Comparison of ENCODE assay signal across 8 cellular contexts in genomic region chr15:64009798-64010241, GRCh38. TPM values are rescaled to one million over a fixed set of nuclear protein-coding genes. Genes with fewer than 3 reads are reported as not detected.
DNase-seq lines count a peak whose midpoint lies in the region; ATAC-seq and TF ChIP-seq lines count a peak whose summit lies in the region.

No MANE protein-coding gene starts in this region.

- H3K79me2 ChIP-seq in OCI-LY7 (ENCODE audit: insufficient read depth, low read depth, low read length), result no peaks in the 10 kb centered on the region

- no peaks in the 10 kb centered on the region for H3K9me2 ChIP-seq in OCI-LY7 (ENCODE audit: insufficient read depth, low read length)

- H3K4me3 Mint-ChIP-seq in nephron progenitor cell (no peak overlapping the region), mesothelial cell of epicardium (no peak overlapping the region)

- peak; percentile 50 for ATAC-seq in GM18870 (IDR thresholded peaks at IDR 0.05; ENCODE audit: unreplicated experiment)
- ATAC-seq in activated naive CD4-positive, alpha-beta T cell treated with anti-CD3 and anti-CD28 coated beads, Interleukin-2, amount 50 U/mL, for 72 hours, result peak; percentile 73 to 85
- no peak for ATAC-seq in HG03432 (IDR thresholded peaks at IDR 0.05; ENCODE audit: unreplicated experiment)

- peaks cover 17% of the 10 kb centered on the region for H3K27me3 Mint-ChIP-seq in nephron progenitor cell (ENCODE audit: low read depth, poor library complexity)
- H3K27me3 Mint-ChIP-seq in mesothelial cell of epicardium (ENCODE audit: low read depth), result peaks cover 6% of the 10 kb centered on the region

- peaks cover 11% of the 10 kb centered on the region for H3K4me1 Mint-ChIP-seq in nephron progenitor cell
- H3K4me1 Mint-ChIP-seq in mesothelial cell of epicardium, result peaks cover 22% of the 10 kb centered on the region

- H3K9me3 Mint-ChIP-seq in activated naive CD4-positive, alpha-beta T cell treated with anti-CD3 and anti-CD28 coated beads, Interleukin-2, amount 50 U/mL, for 72 hours, result no peaks in the 10 kb centered on the region
- H3K9me3 Mint-ChIP-seq in nephron progenitor cell (no peaks in the 10 kb centered on the region), mesothelial cell of epicardium (peaks cover 3% of the 10 kb centered on the region)

- no peaks in the 10 kb centered on the region for H4K20me1 ChIP-seq in OCI-LY7 (ENCODE audit: insufficient read depth, low read length)

- CTCF ChIA-PET in OCI-LY7 (lab: Charles Lee; ENCODE audit: unreplicated experiment), result interaction anchor here (1.8 kb wide), 1 partner anchor 65 kb away, joined by 6 read pairs; no protein-coding TSS in a partner anchor

- H3K4me3 ChIP-seq in OCI-LY7 (ENCODE audit: low read depth, low read length, poor library complexity, severe bottlenecking), result peak overlapping the region; percentile 30

- BruUV-seq in OCI-LY7 (replicated peaks; lab: Mats Ljungman, UMichigan), result no TSS peak

- H3K9me3 ChIP-seq in OCI-LY7 (ENCODE audit: low read length), result no peaks in the 10 kb centered on the region

- intact Hi-C loops in OCI-LY7 (cut with micrococcal nuclease; ENCODE audit: unreplicated experiment), result loop anchor here (5.0 kb wide), 1 partner anchor 178 kb away; the partner anchor contains the start of gene HERC1

- no peaks in the 10 kb centered on the region for H3K36me3 ChIP-seq in OCI-LY7 (ENCODE audit: insufficient read depth, low read length)

- H3K27ac Mint-ChIP-seq in activated naive CD4-positive, alpha-beta T cell treated with anti-CD3 and anti-CD28 coated beads, Interleukin-2, amount 50 U/mL, for 72 hours, result peak overlapping the region; percentile 80 to 98
- no peak overlapping the region for H3K27ac Mint-ChIP-seq in nephron progenitor cell
- H3K27ac Mint-ChIP-seq in mesothelial cell of epicardium, result no peak overlapping the region

- H2AFZ ChIP-seq in OCI-LY7 (ENCODE audit: low read length), result peak overlapping the region; percentile 87

- DNase-seq in OCI-LY7 (ENCODE audit: low spot score), result peak; percentile 46
- DNase-seq in activated naive CD4-positive, alpha-beta T cell treated with anti-CD3 and anti-CD28 coated beads, Interleukin-2, amount 50 U/mL, for 72 hours (ENCODE audit: low spot score in 2 of 2), result peak; percentile 54 to 61
- DNase-seq in stimulated activated CD4-positive, alpha-beta T cell treated with anti-CD3 and anti-CD28 coated beads, Interleukin-15, amount 100 ng/mL, for 24 hours, result peak; percentile 61
- DNase-seq in DMS53 treated with DMSO at 0.1 percent for 48 hours (lab: John Stamatoyannopoulos, UW; ENCODE audit: unreplicated experiment), result no peak
- no peak for DNase-seq in nephron progenitor cell
- DNase-seq in mesothelial cell of epicardium (ENCODE audit: low spot score in 2 of 2, unreplicated experiment in 2 of 2), result no peak

- TF ChIP-seq CTCF in OCI-LY7 (conservative IDR thresholded peaks at IDR 0.05; ENCODE audit: low read length) (no peak), nephron progenitor cell (IDR thresholded peaks at IDR 0.05) (no peak), mesothelial cell of epicardium (IDR thresholded peaks at IDR 0.05; ENCODE audit: unreplicated experiment) (no peak)

- POLR2A ChIA-PET in OCI-LY7 (lab: Charles Lee), result interaction anchor here (0.7 to 1.3 kb wide), 5 partner anchors 9 to 257 kb away, joined by 3 to 6 read pairs (median 3); no protein-coding TSS in a partner anchor

- peaks cover 34% of the 10 kb centered on the region for H3K4me1 ChIP-seq in OCI-LY7 (ENCODE audit: insufficient read depth, low read length, poor library complexity, severe bottlenecking)

- H3K36me3 Mint-ChIP-seq in activated naive CD4-positive, alpha-beta T cell treated with anti-CD3 and anti-CD28 coated beads, Interleukin-2, amount 50 U/mL, for 72 hours, result no peaks in the 10 kb centered on the region
- H3K36me3 Mint-ChIP-seq in nephron progenitor cell (ENCODE audit: low read depth) (no peaks in the 10 kb centered on the region), mesothelial cell of epicardium (no peaks in the 10 kb centered on the region)

- H3K4me2 ChIP-seq in OCI-LY7 (ENCODE audit: low read length), result peak overlapping the region; percentile 63

- H3K27ac ChIP-seq in OCI-LY7 (ENCODE audit: low read depth, low read length, poor library complexity, severe bottlenecking), result no peak overlapping the region

RNA-seq across cellular contexts. Expression of gene DAPK2, which starts 36.5 kb away (rescaled TPM):
- total RNA-seq in OCI-LY7 (2014; rRNA removed; shearing (Covaris generic)), result 0.03 and 1.2 TPM in 2 replicates
- total RNA-seq in OCI-LY7 (2022) (0.36 TPM in 1 of 2 replicates, not detected in the other), mesothelial cell of epicardium (1.2 to 2.6 TPM (median 2.2 TPM) in 3 replicates)
- total RNA-seq in activated naive CD4-positive, alpha-beta T cell treated with anti-CD3 and anti-CD28 coated beads, Interleukin-2, amount 50 U/mL, for 72 hours, result 1 to 10 TPM in 1 of 2 donors, under 1 TPM in 1; 0.62 to 1.0 TPM

Comparison
In these comparisons a context has a peak if more than half of its experiments do, and no peak if none do; other contexts are left out.
1. DNase-seq: peak in OCI-LY7 (single experiment), activated naive CD4-positive, alpha-beta T cell treated with anti-CD3 and anti-CD28 coated beads, Interleukin-2, amount 50 U/mL, for 72 hours (2 of 2) and stimulated activated CD4-positive, alpha-beta T cell treated with anti-CD3 and anti-CD28 coated beads, Interleukin-15, amount 100 ng/mL, for 24 hours (single experiment); none in DMS53 treated with DMSO at 0.1 percent for 48 hours (single experiment), nephron progenitor cell (single experiment) and mesothelial cell of epicardium (0 of 2).
2. H3K27ac Mint-ChIP-seq: peak in activated naive CD4-positive, alpha-beta T cell treated with anti-CD3 and anti-CD28 coated beads, Interleukin-2, amount 50 U/mL, for 72 hours (2 of 2); none in nephron progenitor cell (single experiment) and mesothelial cell of epicardium (single experiment).